Comparison of ENCODE assay signal across 9 cellular contexts in the genomic region with DNA sequence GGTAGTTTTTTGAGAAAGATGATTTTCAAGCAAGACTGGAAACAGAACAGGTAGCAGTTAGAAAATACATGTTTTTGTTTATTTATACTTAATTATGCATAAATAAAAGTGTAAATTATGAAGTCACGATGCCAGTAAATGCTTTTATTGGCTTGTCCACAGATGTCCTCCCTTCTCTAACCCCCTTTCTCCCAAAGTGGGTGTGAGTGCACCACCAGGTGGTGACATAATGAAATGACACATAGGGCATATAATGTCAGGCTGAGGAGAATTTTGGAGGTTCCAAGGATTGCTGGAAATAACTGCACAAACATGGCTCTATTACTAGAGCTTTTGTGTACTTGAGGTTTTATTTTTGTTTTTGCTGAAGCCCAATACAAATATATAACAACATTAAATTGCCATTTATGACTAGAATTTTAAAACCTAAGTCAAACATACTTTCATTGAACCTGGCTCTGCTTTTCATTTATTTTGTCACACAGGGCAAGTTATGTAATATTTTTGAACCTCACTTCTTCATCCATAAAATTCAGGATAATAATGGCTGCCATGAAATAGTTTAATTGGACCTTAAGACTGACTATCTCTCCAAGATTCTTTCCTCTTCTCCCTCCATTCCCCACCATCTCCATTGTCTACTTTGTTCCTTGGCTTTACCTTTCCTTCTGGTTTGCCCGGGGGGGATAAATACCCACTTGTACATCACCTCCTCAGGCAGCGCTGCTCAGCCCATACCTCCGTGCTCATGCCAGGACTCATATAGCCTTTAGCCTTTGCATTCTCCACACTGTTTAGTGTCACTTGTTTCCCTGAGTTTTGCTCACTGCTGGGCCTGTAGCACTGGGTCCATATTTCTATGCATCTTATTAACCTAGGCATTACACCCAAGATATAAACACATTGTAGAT.
A peak's percentile ranks its signal among the peaks of the same experiment; 100 is the strongest.
DNase-seq lines count a peak whose midpoint lies in the region; ATAC-seq and TF ChIP-seq lines count a peak whose summit lies in the region.
"Had no signal": no experiment of that assay in that cellular context is flagged by ENCODE, and none has a peak within 500 bp of the region (broad histone marks: within the 10 kb centered on the region; RNA-seq: fewer than 3 reads in every experiment).

No MANE protein-coding gene starts in this region.

- no peaks in the 10 kb centered on the region for H3K27me3 Mint-ChIP-seq in stimulated activated naive CD8-positive, alpha-beta T cell treated with anti-CD3 and anti-CD28 coated beads, Interleukin-15, amount 100 ng/mL, for 72 hours

- H3K4me2 ChIP-seq in KMS-11, result no peak overlapping the region
- H3K4me2 ChIP-seq: BLaER1 treated with 17β-estradiol and CSF1 and Interleukin-3, amounts not matched to agents 10 nM and 100 nM had no signal

- no peaks in the 10 kb centered on the region for H3K27me3 ChIP-seq in KMS-11 (ENCODE audit: insufficient read depth, low read depth)
- H3K27me3 ChIP-seq: BLaER1 treated with 17β-estradiol and CSF1 and Interleukin-3, amounts not matched to agents 10 nM and 100 nM had no signal

- no peaks in the 10 kb centered on the region for H3K4me1 Mint-ChIP-seq in stimulated activated naive CD8-positive, alpha-beta T cell treated with anti-CD3 and anti-CD28 coated beads, Interleukin-15, amount 100 ng/mL, for 72 hours

- TF ChIP-seq CTCF in KMS-11 (conservative IDR thresholded peaks at IDR 0.05; ENCODE audit: low read depth, low read length), result peak; percentile 89

- no peak overlapping the region for H2AFZ ChIP-seq in KMS-11 (ENCODE audit: low read depth)

- H3K4me3 Mint-ChIP-seq in stimulated activated naive CD8-positive, alpha-beta T cell treated with anti-CD3 and anti-CD28 coated beads, Interleukin-15, amount 100 ng/mL, for 72 hours, result no peak overlapping the region

- H3K4me1 ChIP-seq in KMS-11 (ENCODE audit: low read depth, poor library complexity, severe bottlenecking), result no peaks in the 10 kb centered on the region
- H3K4me1 ChIP-seq: BLaER1 treated with 17β-estradiol and CSF1 and Interleukin-3, amounts not matched to agents 10 nM and 100 nM had no signal

- DNase-seq in NCI-H1694 treated with DMSO at 0.1 percent for 48 hours (lab: John Stamatoyannopoulos, UW) (peak; percentile 45), NCI-H1694 (lab: John Stamatoyannopoulos, UW) (no peak), UCSD-AML1 (lab: John Stamatoyannopoulos, UW; ENCODE audit: unreplicated experiment) (peak; percentile 10), iPS-NIHi11 (ENCODE audit: low spot score) (peak; percentile 75), amygdala (lab: John Stamatoyannopoulos, UW) (no peak)
- DNase-seq in stimulated activated naive CD8-positive, alpha-beta T cell treated with anti-CD3 and anti-CD28 coated beads, Interleukin-15, amount 100 ng/mL, for 72 hours, result peak; percentile 5 to 23

- H3K36me3 ChIP-seq in KMS-11 (ENCODE audit: insufficient read depth), result no peaks in the 10 kb centered on the region
- H3K36me3 ChIP-seq: BLaER1 treated with 17β-estradiol and CSF1 and Interleukin-3, amounts not matched to agents 10 nM and 100 nM had no signal

- H3K4me3 ChIP-seq in KMS-11 (IDR thresholded peaks at IDR 0.05; ENCODE audit: insufficient read depth, low read depth, low read length), result no peak overlapping the region
- H3K4me3 ChIP-seq: BLaER1 treated with 17β-estradiol and CSF1 and Interleukin-3, amounts not matched to agents 10 nM and 100 nM had no signal

- no peak overlapping the region for H3K9ac ChIP-seq in KMS-11
- H3K9ac ChIP-seq: BLaER1 treated with 17β-estradiol and CSF1 and Interleukin-3, amounts not matched to agents 10 nM and 100 nM had no signal

- no peaks in the 10 kb centered on the region for H4K20me1 ChIP-seq in KMS-11 (ENCODE audit: insufficient read depth)
- H4K20me1 ChIP-seq: BLaER1 treated with 17β-estradiol and CSF1 and Interleukin-3, amounts not matched to agents 10 nM and 100 nM had no signal

- H3K27ac Mint-ChIP-seq in stimulated activated naive CD8-positive, alpha-beta T cell treated with anti-CD3 and anti-CD28 coated beads, Interleukin-15, amount 100 ng/mL, for 72 hours, result no peak overlapping the region

- peak; percentile 54 for ATAC-seq in GM19395 (IDR thresholded peaks at IDR 0.05; ENCODE audit: unreplicated experiment)
- ATAC-seq in stimulated activated naive CD8-positive, alpha-beta T cell treated with anti-CD3 and anti-CD28 coated beads, Interleukin-15, amount 100 ng/mL, for 72 hours, result peak; percentile 74

- no peak overlapping the region for H3K27ac ChIP-seq in KMS-11
- H3K27ac ChIP-seq: BLaER1 treated with 17β-estradiol and CSF1 and Interleukin-3, amounts not matched to agents 10 nM and 100 nM had no signal

- H3K79me2 ChIP-seq in KMS-11 (ENCODE audit: insufficient read depth, low read depth), result no peaks in the 10 kb centered on the region

- no peaks in the 10 kb centered on the region for H3K9me3 Mint-ChIP-seq in stimulated activated naive CD8-positive, alpha-beta T cell treated with anti-CD3 and anti-CD28 coated beads, Interleukin-15, amount 100 ng/mL, for 72 hours

Comparison
In these comparisons a context has a peak if more than half of its experiments do, and no peak if none do; other contexts are left out.
1. DNase-seq: peak in NCI-H1694 treated with DMSO at 0.1 percent for 48 hours (single experiment), UCSD-AML1 (single experiment), iPS-NIHi11 (single experiment) and stimulated activated naive CD8-positive, alpha-beta T cell treated with anti-CD3 and anti-CD28 coated beads, Interleukin-15, amount 100 ng/mL, for 72 hours (2 of 2); none in NCI-H1694 (single experiment) and amygdala (0 of 56).